14 cellular contexts compared by ENCODE assay signal in the genomic region with DNA sequence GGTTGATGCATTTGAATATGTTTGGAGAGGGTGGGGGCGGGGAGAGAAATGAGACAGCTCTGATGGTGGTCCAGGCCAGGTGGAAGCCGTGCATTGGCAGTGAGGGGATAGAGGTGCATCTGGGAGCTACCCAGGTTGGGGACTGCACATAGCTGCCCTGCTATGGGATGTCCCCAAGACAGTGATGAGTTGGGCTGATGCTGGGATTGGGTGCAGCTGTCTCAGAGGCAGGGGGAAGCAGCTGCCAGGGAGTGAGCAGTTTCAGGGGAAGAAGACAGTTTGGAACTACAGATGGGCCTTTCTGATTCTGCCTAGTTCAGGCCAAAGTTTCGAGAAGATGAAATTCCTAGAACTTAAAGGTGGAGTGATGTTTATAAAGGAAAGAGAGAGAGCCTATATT. TPM values are rescaled to one million over a fixed set of nuclear protein-coding genes. Genes with fewer than 3 reads are reported as not detected.
DNase-seq lines count a peak whose midpoint lies in the region; ATAC-seq and TF ChIP-seq lines count a peak whose summit lies in the region.
"Had no signal": no experiment of that assay in that cellular context is flagged by ENCODE, and none has a peak within 500 bp of the region (broad histone marks: within the 10 kb centered on the region; RNA-seq: fewer than 3 reads in every experiment).

No MANE protein-coding gene starts in this region.

- TF ChIP-seq CTCF in lower lobe of right lung (IDR thresholded peaks at IDR 0.05) (no peak), testis (IDR thresholded peaks at IDR 0.05) (no peak), A673 (conservative IDR thresholded peaks at IDR 0.05; ENCODE audit: low read depth, low read length) (no peak)

- peaks cover 29% of the 10 kb centered on the region for H3K36me3 ChIP-seq in lower lobe of right lung
- no peaks in the 10 kb centered on the region for H3K36me3 ChIP-seq in testis (ENCODE audit: low read depth, missing control alignments)
- H3K36me3 ChIP-seq in A673 (ENCODE audit: insufficient read depth, low read length, poor library complexity, severe bottlenecking): no peaks in the 10 kb centered on the region
- H3K36me3 ChIP-seq: neutrophil, thyroid gland had no signal

- DNase-seq in activated CD4-positive, alpha-beta T cell treated with anti-CD3 and anti-CD28 coated beads, Interleukin-2, amount 10 ng/mL, durations not matched to agents 7 days and 5 days: no peak
- no peak for DNase-seq in activated CD4-positive, alpha-beta T cell treated with anti-CD3 and anti-CD28 coated beads for 4 hours
- DNase-seq in lower lobe of right lung (no peak), testis (no peak), A673 (ENCODE audit: low spot score) (no peak)
- no peak for DNase-seq in effector CD8-positive, alpha-beta T cell (lab: John Stamatoyannopoulos, UW)
- DNase-seq: ACHN, NCI-H1436, NCI-H446 treated with DMSO at 0.1 percent for 48 hours, thyroid gland had no signal

- ATAC-seq in lower lobe of right lung (peak; percentile 23 to 44), GM18861 (IDR thresholded peaks at IDR 0.05; ENCODE audit: unreplicated experiment) (no peak)

- H3K27ac ChIP-seq in angular gyrus (ENCODE audit: low read depth, low read length): peak overlapping the region; percentile 32
- H3K27ac ChIP-seq in lower lobe of right lung: peak overlapping the region; percentile 67
- peak overlapping the region; percentile 63 to 77 for H3K27ac ChIP-seq in testis
- H3K27ac ChIP-seq in A673 (ENCODE audit: low read depth, low read length, poor library complexity, severe bottlenecking): no peak overlapping the region
- H3K27ac ChIP-seq: neutrophil, thyroid gland had no signal

- POLR2A ChIA-PET in activated CD4-positive, alpha-beta T cell treated with anti-CD3 and anti-CD28 coated beads, Interleukin-2, amount 10 ng/mL, durations not matched to agents 7 days and 5 days (lab: Charles Lee): interaction anchor here (0.9 kb wide), 1 partner anchor 73 kb away, joined by 3 read pairs; no protein-coding TSS in a partner anchor
- POLR2A ChIA-PET in A673 (lab: Charles Lee; ENCODE audit: low non-redundant PET): no interaction called here

- BruUV-seq in A673 (replicated peaks; lab: Mats Ljungman, UMichigan): no TSS peak

- peaks cover 1% of the 10 kb centered on the region for H3K27me3 Mint-ChIP-seq in activated CD4-positive, alpha-beta T cell treated with anti-CD3 and anti-CD28 coated beads, Interleukin-2, amount 10 ng/mL, durations not matched to agents 7 days and 5 days
- H3K27me3 Mint-ChIP-seq: activated naive CD8-positive, alpha-beta T cell had no signal

- H3K4me3 Mint-ChIP-seq in activated CD4-positive, alpha-beta T cell treated with anti-CD3 and anti-CD28 coated beads, Interleukin-2, amount 10 ng/mL, durations not matched to agents 7 days and 5 days: no peak overlapping the region
- H3K4me3 Mint-ChIP-seq: activated naive CD8-positive, alpha-beta T cell had no signal

- no peak overlapping the region for H3K4me3 ChIP-seq in lower lobe of right lung
- H3K4me3 ChIP-seq in testis: no peak overlapping the region
- H3K4me3 ChIP-seq in A673 (ENCODE audit: low read depth, low read length, poor library complexity, severe bottlenecking): no peak overlapping the region
- H3K4me3 ChIP-seq: thyroid gland had no signal

- H3K9me3 ChIP-seq in lower lobe of right lung (no peaks in the 10 kb centered on the region), testis (no peaks in the 10 kb centered on the region), A673 (ENCODE audit: low read depth, low read length, poor library complexity, severe bottlenecking) (no peaks in the 10 kb centered on the region)
- H3K9me3 ChIP-seq: neutrophil, thyroid gland had no signal

- CTCF ChIA-PET in activated CD4-positive, alpha-beta T cell treated with anti-CD3 and anti-CD28 coated beads, Interleukin-2, amount 10 ng/mL, durations not matched to agents 7 days and 5 days (lab: Charles Lee): interaction anchor here (0.7 to 2.1 kb wide), 3 partner anchors 13 to 33 kb away, joined by 3 to 12 read pairs (median 11); no protein-coding TSS in a partner anchor
- CTCF ChIA-PET in A673 (lab: Charles Lee): no interaction called here

- no peaks in the 10 kb centered on the region for H3K36me3 Mint-ChIP-seq in activated CD4-positive, alpha-beta T cell treated with anti-CD3 and anti-CD28 coated beads, Interleukin-2, amount 10 ng/mL, durations not matched to agents 7 days and 5 days (ENCODE audit: low read depth)
- H3K36me3 Mint-ChIP-seq: activated naive CD8-positive, alpha-beta T cell had no signal

- WGBS in testis, 2 donors: 69 to 76% methylated on average over 3 of the region's 3 CpGs

- H3K4me1 ChIP-seq in lower lobe of right lung (peaks cover 38% of the 10 kb centered on the region), testis (peaks cover 24% of the 10 kb centered on the region), A673 (ENCODE audit: insufficient read depth, low read length, poor library complexity, severe bottlenecking) (no peaks in the 10 kb centered on the region)
- H3K4me1 ChIP-seq: thyroid gland had no signal

- H3K27me3 ChIP-seq in lower lobe of right lung (ENCODE audit: low read depth) (no peaks in the 10 kb centered on the region), testis (no peaks in the 10 kb centered on the region), A673 (replicated peaks; ENCODE audit: insufficient read depth, low read depth, low read length, poor library complexity) (no peaks in the 10 kb centered on the region)
- H3K27me3 ChIP-seq: thyroid gland had no signal

- intact Hi-C loops in lower lobe of right lung (cut with DNase I): no loop called here
- intact Hi-C loops in testis (cut with DNase I; ENCODE audit: low total_unique reads): no loop called here
- intact Hi-C loops in A673 (cut with micrococcal nuclease; ENCODE audit: unreplicated experiment): no loop called here

- H3K27ac Mint-ChIP-seq in activated CD4-positive, alpha-beta T cell treated with anti-CD3 and anti-CD28 coated beads, Interleukin-2, amount 10 ng/mL, durations not matched to agents 7 days and 5 days: peak overlapping the region; percentile 88
- H3K27ac Mint-ChIP-seq: activated naive CD8-positive, alpha-beta T cell had no signal

- no peak for TF ChIP-seq POLR2A in testis (IDR thresholded peaks at IDR 0.05)

- H3K9me3 Mint-ChIP-seq in activated CD4-positive, alpha-beta T cell treated with anti-CD3 and anti-CD28 coated beads, Interleukin-2, amount 10 ng/mL, durations not matched to agents 7 days and 5 days: no peaks in the 10 kb centered on the region

- peaks cover 25% of the 10 kb centered on the region for H3K4me1 Mint-ChIP-seq in activated CD4-positive, alpha-beta T cell treated with anti-CD3 and anti-CD28 coated beads, Interleukin-2, amount 10 ng/mL, durations not matched to agents 7 days and 5 days

RNA-seq across cellular contexts. Expression of a gene that starts 23.4 kb away (rescaled TPM):
- under 1 TPM in 1 of 2 experiments, not detected in 1; 0.37 TPM for total RNA-seq in activated CD4-positive, alpha-beta T cell treated with anti-CD3 and anti-CD28 coated beads, Interleukin-2, amount 10 ng/mL, durations not matched to agents 7 days and 5 days
- total RNA-seq in lower lobe of right lung: 332 TPM
- total RNA-seq in testis: 10 to 100 TPM; 33.2 to 46.2 TPM
- polyA plus RNA-seq in testis (ENCODE audit: insufficient read depth, low read depth, low replicate concordance): 18.2 TPM
- 1.0 and 1.1 TPM in 2 replicates for total RNA-seq in A673 (2021)

Comparison
In these comparisons a context has a peak if more than half of its experiments do, and no peak if none do; other contexts are left out.
1. RNA of a gene that starts 23.4 kb away (total RNA-seq): 332 TPM in lower lobe of right lung (single experiment) and 33.2 to 46.2 TPM in testis; 1.0 to 1.1 TPM in A673 and 0.37 TPM in activated CD4-positive, alpha-beta T cell treated with anti-CD3 and anti-CD28 coated beads, Interleukin-2, amount 10 ng/mL, durations not matched to agents 7 days and 5 days; every median in the first group is over 10 times any median in the second.